In the genomic region with DNA sequence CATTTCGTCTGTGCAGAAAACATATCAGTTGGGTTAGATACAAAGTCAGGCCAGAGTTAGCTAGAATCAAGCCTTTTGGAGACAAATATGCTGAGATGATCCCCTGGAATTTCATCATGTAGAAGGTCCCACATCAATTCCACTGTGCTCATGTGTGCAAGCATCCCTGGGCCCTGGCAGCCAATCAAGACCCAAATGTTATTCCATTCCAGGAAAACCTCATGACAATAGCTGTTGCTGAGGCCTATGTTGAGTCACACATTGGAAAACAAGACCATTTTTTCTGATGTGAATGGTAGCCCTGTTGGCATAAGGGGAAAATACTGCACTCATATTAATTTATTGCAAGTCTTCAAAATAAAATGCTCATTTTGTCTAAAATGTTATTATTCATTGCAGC, we compare ENCODE assay signal across 14 cellular contexts. TPM values are rescaled to one million over a fixed set of nuclear protein-coding genes. Genes with fewer than 3 reads are reported as not detected.
DNase-seq lines count a peak whose midpoint lies in the region; ATAC-seq, FAIRE-seq and TF ChIP-seq lines count a peak whose summit lies in the region.
"Had no signal": no experiment of that assay in that cellular context is flagged by ENCODE, and none has a peak within 500 bp of the region (broad histone marks: within the 10 kb centered on the region; RNA-seq: fewer than 3 reads in every experiment).

No MANE protein-coding gene starts in this region.

- peaks cover 66% of the 10 kb centered on the region for H3F3A ChIP-seq in GM23248 (ENCODE audit: insufficient read depth)

- no peaks in the 10 kb centered on the region for H3K9me3 Mint-ChIP-seq in activated naive CD4-positive, alpha-beta T cell treated with anti-CD3 and anti-CD28 coated beads, Interleukin-2, amount 10 ng/mL, durations not matched to agents 7 days and 5 days
- H3K9me3 Mint-ChIP-seq: H9; stimulated activated effector memory CD8-positive, alpha-beta T cell treated with anti-CD3 and anti-CD28 coated beads, Interleukin-12 subunit alpha, Interleukin-12 subunit beta, amount 100 ng/mL, for 72 hours had no signal

- no peaks in the 10 kb centered on the region for H3K27me3 Mint-ChIP-seq in activated naive CD4-positive, alpha-beta T cell treated with anti-CD3 and anti-CD28 coated beads, Interleukin-2, amount 10 ng/mL, durations not matched to agents 7 days and 5 days

- FAIRE-seq in pancreas (lab: Jason Lieb, UNC), result no peak
- FAIRE-seq: kidney had no signal

- H3K4me3 Mint-ChIP-seq in activated naive CD4-positive, alpha-beta T cell treated with anti-CD3 and anti-CD28 coated beads, Interleukin-2, amount 10 ng/mL, durations not matched to agents 7 days and 5 days, result no peak overlapping the region
- H3K4me3 Mint-ChIP-seq: H9; stimulated activated effector memory CD8-positive, alpha-beta T cell treated with anti-CD3 and anti-CD28 coated beads, Interleukin-12 subunit alpha, Interleukin-12 subunit beta, amount 100 ng/mL, for 72 hours had no signal

- in situ Hi-C loops in GM23248 (cut with MboI) (no loop called here), brain microvascular endothelial cell (cut with HindIII; ENCODE audit: low pct_ligation_motif_present, low sequenced_read_pairs) (no loop called here)

- WGBS in GM23248 (ENCODE audit: low coverage in 1 of 2, low lambda C conversion rate in 2 of 2, missing lambda C conversion rate in 2 of 2), 2 experiments, result 4 to 5% methylated on average over 1 of the region's 1 CpG
- WGBS in pancreas, 2 donors, result 89 to 100% methylated on average over 1 of the region's 1 CpG

- no peaks in the 10 kb centered on the region for H3K4me1 Mint-ChIP-seq in activated naive CD4-positive, alpha-beta T cell treated with anti-CD3 and anti-CD28 coated beads, Interleukin-2, amount 10 ng/mL, durations not matched to agents 7 days and 5 days
- H3K4me1 Mint-ChIP-seq: H9; stimulated activated effector memory CD8-positive, alpha-beta T cell treated with anti-CD3 and anti-CD28 coated beads, Interleukin-12 subunit alpha, Interleukin-12 subunit beta, amount 100 ng/mL, for 72 hours had no signal

- peak; percentile 90 for DNase-seq in GM23248
- peak; percentile 28 for DNase-seq in brain microvascular endothelial cell
- DNase-seq in left ventricle myocardium inferior, result no peak
- DNase-seq in activated CD8-positive, alpha-beta memory T cell treated with anti-CD3 and anti-CD28 coated beads, Interleukin-2, amount 50 U/mL, for 48 hours, result no peak
- DNase-seq in activated naive CD4-positive, alpha-beta T cell treated with anti-CD3 and anti-CD28 coated beads, Interleukin-2, amount 10 ng/mL, durations not matched to agents 7 days and 5 days, result no peak
- no peak for DNase-seq in pancreas
- DNase-seq: activated T-cell treated with anti-CD3 and anti-CD28 coated beads, Interleukin-2, amount 50 U/mL, for 48 hours; central memory CD4-positive, alpha-beta T cell; H9; kidney; NCI-H774 had no signal

- 0 out of 2 replicates have a peak, but pooled peaks cover 6% of the 10 kb centered on the region for H3K36me3 ChIP-seq in GM23248 (ENCODE audit: low read depth)
- H3K36me3 ChIP-seq in brain microvascular endothelial cell (replicated peaks), result no peaks in the 10 kb centered on the region
- no peaks in the 10 kb centered on the region for H3K36me3 ChIP-seq in left ventricle myocardium inferior
- no peaks in the 10 kb centered on the region for H3K36me3 ChIP-seq in skeletal muscle tissue (ENCODE audit: control insufficient read depth in 3 of 3, insufficient read depth in 3 of 3, low read length in 3 of 3)
- no peaks in the 10 kb centered on the region for H3K36me3 ChIP-seq in pancreas

- H3K4me2 ChIP-seq in GM23248 (ENCODE audit: unreplicated experiment), result peak overlapping the region; percentile 57

- H3K4me3 ChIP-seq in GM23248 (peak overlapping the region; percentile 5; the same call in 1 of the 2 replicates), brain microvascular endothelial cell (ENCODE audit: low read depth, low read length) (no peak overlapping the region), left ventricle myocardium inferior (no peak overlapping the region), skeletal muscle tissue (ENCODE audit: low read length in 3 of 3) (no peak overlapping the region), pancreas (no peak overlapping the region)

- H3K9me2 ChIP-seq in GM23248 (ENCODE audit: insufficient read depth), result no peaks in the 10 kb centered on the region

- H3K27me3 ChIP-seq in GM23248 (replicated peaks; ENCODE audit: insufficient read depth), result no peaks in the 10 kb centered on the region
- no peaks in the 10 kb centered on the region for H3K27me3 ChIP-seq in brain microvascular endothelial cell (replicated peaks)
- H3K27me3 ChIP-seq in left ventricle myocardium inferior (ENCODE audit: low read depth), result peaks cover 4% of the 10 kb centered on the region
- H3K27me3 ChIP-seq in skeletal muscle tissue (ENCODE audit: control insufficient read depth in 3 of 3, insufficient read depth in 3 of 3, low read length in 3 of 3), result no peaks in the 10 kb centered on the region
- no peaks in the 10 kb centered on the region for H3K27me3 ChIP-seq in pancreas

- H3K27ac Mint-ChIP-seq in activated naive CD4-positive, alpha-beta T cell treated with anti-CD3 and anti-CD28 coated beads, Interleukin-2, amount 10 ng/mL, durations not matched to agents 7 days and 5 days, result no peak overlapping the region
- H3K27ac Mint-ChIP-seq: H9; stimulated activated effector memory CD8-positive, alpha-beta T cell treated with anti-CD3 and anti-CD28 coated beads, Interleukin-12 subunit alpha, Interleukin-12 subunit beta, amount 100 ng/mL, for 72 hours had no signal

- peaks cover 92% of the 10 kb centered on the region for H3K79me2 ChIP-seq in GM23248 (ENCODE audit: insufficient read depth)

- H2AFZ ChIP-seq in GM23248, result no peak overlapping the region

- TF ChIP-seq CTCF in brain microvascular endothelial cell (IDR thresholded peaks at IDR 0.05; ENCODE audit: low read depth, low read length, missing control alignments) (no peak), left ventricle myocardium inferior (IDR thresholded peaks at IDR 0.05; ENCODE audit: borderline replicate concordance) (no peak), pancreas (IDR thresholded peaks at IDR 0.05) (no peak)

- H3K9ac ChIP-seq in GM23248, result peak overlapping the region; percentile 66
- no peak overlapping the region for H3K9ac ChIP-seq in skeletal muscle tissue (ENCODE audit: low read depth in 1 of 3, low read length in 3 of 3)

- H3K4me1 ChIP-seq in GM23248 (ENCODE audit: insufficient read depth) (peaks cover 62% of the 10 kb centered on the region), left ventricle myocardium inferior (no peaks in the 10 kb centered on the region), skeletal muscle tissue (ENCODE audit: control insufficient read depth in 3 of 3, insufficient read depth in 3 of 3, low read length in 3 of 3) (peaks cover 0 to 11% (median 0%) of the 10 kb centered on the region in 3 donors), pancreas (no peaks in the 10 kb centered on the region)

- H3K9me3 ChIP-seq in GM23248 (ENCODE audit: low read depth) (no peaks in the 10 kb centered on the region), left ventricle myocardium inferior (replicated peaks) (no peaks in the 10 kb centered on the region), skeletal muscle tissue (ENCODE audit: control insufficient read depth in 3 of 3, low read length in 3 of 3) (no peaks in the 10 kb centered on the region), pancreas (no peaks in the 10 kb centered on the region)

- 0 out of 2 replicates have a peak, but pooled peaks cover 2% of the 10 kb centered on the region for H4K20me1 ChIP-seq in GM23248 (ENCODE audit: insufficient read depth)

- H3K27ac ChIP-seq in GM23248 (peak overlapping the region; percentile 95), brain microvascular endothelial cell (no peak overlapping the region), left ventricle myocardium inferior (replicated peaks) (peak overlapping the region; percentile 58), skeletal muscle tissue (ENCODE audit: low read depth, low read length) (peak overlapping the region; percentile 3), pancreas (no peak overlapping the region)

- CTCF ChIA-PET in activated naive CD4-positive, alpha-beta T cell treated with anti-CD3 and anti-CD28 coated beads, Interleukin-2, amount 10 ng/mL, durations not matched to agents 7 days and 5 days (lab: Charles Lee), result no interaction called here

- no peaks in the 10 kb centered on the region for H3K36me3 Mint-ChIP-seq in activated naive CD4-positive, alpha-beta T cell treated with anti-CD3 and anti-CD28 coated beads, Interleukin-2, amount 10 ng/mL, durations not matched to agents 7 days and 5 days
- H3K36me3 Mint-ChIP-seq: stimulated activated effector memory CD8-positive, alpha-beta T cell treated with anti-CD3 and anti-CD28 coated beads, Interleukin-12 subunit alpha, Interleukin-12 subunit beta, amount 100 ng/mL, for 72 hours had no signal

- ATAC-seq in HG02852 (IDR thresholded peaks at IDR 0.05; ENCODE audit: unreplicated experiment) (no peak), pancreas (no peak)
- ATAC-seq: stimulated activated effector memory CD8-positive, alpha-beta T cell treated with anti-CD3 and anti-CD28 coated beads, Interleukin-12 subunit alpha, Interleukin-12 subunit beta, amount 100 ng/mL, for 72 hours had no signal

- intact Hi-C loops in left ventricle myocardium inferior (cut with micrococcal nuclease) (no loop called here), pancreas (cut with DNase I) (no loop called here)

RNA-seq across cellular contexts. Expression of gene SPOCK1, which starts 11.5 kb away (rescaled TPM):
- 238 and 268 TPM in 2 replicates for total RNA-seq in GM23248 (2014; rRNA removed; shearing (Covaris generic))
- 471 and 532 TPM in 2 replicates for polyA plus RNA-seq in GM23248 (2016; fragmentation: Nextera tagmentation; extraction: Ambion mirVana)
- total RNA-seq in left ventricle myocardium inferior, result 28.6 TPM
- 3.7 TPM for total RNA-seq in skeletal muscle tissue
- 10 to 100 TPM in 2 of 6 donors, 1 to 10 TPM in 4; 1.7 to 16.5 (median 7.2) TPM for total RNA-seq in pancreas
- polyA plus RNA-seq in pancreas, result 1 to 10 TPM; 1.8 to 2.5 TPM

Comparison
In these comparisons a context has a peak if more than half of its experiments do, and no peak if none do; other contexts are left out.
1. DNase-seq: peak in GM23248 (single experiment) and brain microvascular endothelial cell (single experiment); none in left ventricle myocardium inferior (single experiment), activated CD8-positive, alpha-beta memory T cell treated with anti-CD3 and anti-CD28 coated beads, Interleukin-2, amount 50 U/mL, for 48 hours (single experiment), activated naive CD4-positive, alpha-beta T cell treated with anti-CD3 and anti-CD28 coated beads, Interleukin-2, amount 10 ng/mL, durations not matched to agents 7 days and 5 days (single experiment) and pancreas (0 of 6).
2. H3K27ac ChIP-seq: peak in GM23248 (single experiment), left ventricle myocardium inferior (single experiment) and skeletal muscle tissue (single experiment); none in brain microvascular endothelial cell (single experiment) and pancreas (0 of 4).